7 cellular contexts compared by ENCODE assay signal in the genomic region with DNA sequence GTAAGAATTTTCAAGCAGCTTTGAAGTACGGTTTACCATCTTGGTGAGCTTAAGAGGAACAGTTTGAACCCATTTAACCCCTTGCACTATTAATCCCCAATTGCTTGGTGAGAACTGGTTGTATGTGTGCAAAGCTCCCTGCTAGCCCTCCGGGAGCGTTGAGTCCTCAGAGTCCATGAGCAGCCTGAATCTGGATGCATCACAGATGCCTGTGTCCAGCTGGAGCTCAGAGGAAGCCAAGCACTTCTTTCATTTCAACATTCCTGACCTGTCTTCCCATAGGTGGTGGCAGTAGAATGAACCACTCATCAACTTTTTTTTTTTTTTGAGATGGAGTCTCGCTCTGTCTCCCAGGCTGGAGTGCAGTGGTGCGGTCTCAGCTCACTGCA.
DNase-seq lines count a peak whose midpoint lies in the region; ATAC-seq and TF ChIP-seq lines count a peak whose summit lies in the region.
"Not testable (repeated sequence)": the region's sequence is repeated elsewhere in the genome, so short reads cannot be mapped to it uniquely, and the experiment has no call there.

No MANE protein-coding gene starts in this region.

- not testable (repeated sequence) for H4K20me1 ChIP-seq in GM23248 (ENCODE audit: insufficient read depth)

- in situ Hi-C loops in GM23248 (cut with MboI), result not testable (repeated sequence)

- peak overlapping the region; percentile 6; the same call in 1 of the 2 replicates for H3K27ac ChIP-seq in GM23248
- peak overlapping the region; percentile 32; the same call in 1 of the 2 replicates for H3K27ac ChIP-seq in SJSA1
- peak overlapping the region in 1 of 2 donors; percentile 82 for H3K27ac ChIP-seq in coronary artery
- peak overlapping the region in 1 of 2 donors; percentile 53 for H3K27ac ChIP-seq in right atrium auricular region
- peak overlapping the region; percentile 48 for H3K27ac ChIP-seq in rectal smooth muscle tissue (ENCODE audit: low read depth, low read length)
- H3K27ac ChIP-seq in thoracic aorta, result peak overlapping the region; percentile 39 to 44

- H3K9me3 ChIP-seq in GM23248 (ENCODE audit: low read depth); SJSA1 (replicated peaks); right atrium auricular region; thoracic aorta: not testable (repeated sequence)

- TF ChIP-seq CTCF in coronary artery (IDR thresholded peaks at IDR 0.05); right atrium auricular region (IDR thresholded peaks at IDR 0.05); thoracic aorta (IDR thresholded peaks at IDR 0.05): not testable (repeated sequence)

- H3K27me3 ChIP-seq in GM23248 (replicated peaks; ENCODE audit: insufficient read depth); SJSA1 (replicated peaks); right atrium auricular region; rectal smooth muscle tissue (ENCODE audit: control insufficient read depth, insufficient read depth, low read length); thoracic aorta (replicated peaks; ENCODE audit: insufficient read depth): not testable (repeated sequence)

- peak overlapping the region; percentile 35 for H3K4me2 ChIP-seq in GM23248 (ENCODE audit: unreplicated experiment)

- not testable (repeated sequence) for DNase-seq in GM23248; SJSA1 (ENCODE audit: low read depth in 1 of 2, low spot score in 2 of 2); coronary artery (ENCODE audit: low spot score); thoracic aorta (ENCODE audit: low spot score)
- DNase-seq in glomerular visceral epithelial cell (ENCODE audit: extremely low spot score), result peak; percentile 28
- peak; percentile 57 for DNase-seq in right atrium auricular region (ENCODE audit: low spot score)

- H3K9ac ChIP-seq in GM23248; rectal smooth muscle tissue (ENCODE audit: low read length): not testable (repeated sequence)

- ATAC-seq in thoracic aorta (ENCODE audit: insufficient number of reproducible peaks, low FRiP score, low read depth), result not testable (repeated sequence)

- 36 to 71% methylated on average over 3 to 5 of the region's 5 CpGs for whole genome bisulfite sequencing in GM23248 (ENCODE audit: low coverage in 1 of 2, low lambda C conversion rate in 2 of 2, missing lambda C conversion rate in 2 of 2), 2 experiments

- not testable (repeated sequence) for H2AFZ ChIP-seq in GM23248

- peaks cover 15% of the 10 kb centered on the region for H3K4me1 ChIP-seq in GM23248 (ENCODE audit: insufficient read depth)
- not testable (repeated sequence) for H3K4me1 ChIP-seq in SJSA1 (replicated peaks); right atrium auricular region; rectal smooth muscle tissue (ENCODE audit: control insufficient read depth, insufficient read depth, low read length); thoracic aorta (ENCODE audit: control insufficient read depth in 1 of 2, low read depth in 2 of 2)

- H3K79me2 ChIP-seq in GM23248 (ENCODE audit: insufficient read depth), result not testable (repeated sequence)

- H3K36me3 ChIP-seq in GM23248 (ENCODE audit: low read depth); SJSA1; right atrium auricular region; rectal smooth muscle tissue (ENCODE audit: control insufficient read depth, insufficient read depth, low read length); thoracic aorta: not testable (repeated sequence)

- H3K9me2 ChIP-seq in GM23248 (ENCODE audit: insufficient read depth), result not testable (repeated sequence)

- H3K4me3 ChIP-seq in GM23248; SJSA1; right atrium auricular region; rectal smooth muscle tissue (ENCODE audit: low read length): not testable (repeated sequence)
- H3K4me3 ChIP-seq in coronary artery, result peak overlapping the region; percentile 60
- peak overlapping the region; percentile 57 for H3K4me3 ChIP-seq in thoracic aorta

- not testable (repeated sequence) for H3F3A ChIP-seq in GM23248 (ENCODE audit: insufficient read depth)
